9 cellular contexts compared by ENCODE assay signal in the genomic region with DNA sequence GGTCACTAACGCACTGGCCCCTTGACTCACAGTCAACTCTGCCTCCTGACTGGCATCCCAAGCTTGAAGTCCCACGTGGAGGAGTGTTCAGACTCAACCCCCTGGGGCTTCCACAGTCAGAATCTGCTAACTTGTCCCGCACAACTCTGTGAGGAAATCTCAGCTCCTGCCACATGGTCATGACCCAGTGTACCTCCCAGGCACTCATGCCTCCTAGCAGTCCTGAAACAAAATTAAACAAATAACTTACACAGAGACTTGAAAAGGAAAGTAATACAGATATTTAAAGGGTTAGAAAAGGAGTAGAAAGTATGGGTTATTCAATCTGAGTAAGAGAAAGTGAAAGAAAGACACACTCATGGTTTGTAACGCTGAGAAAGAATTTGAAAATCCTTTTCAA.
DNase-seq lines count a peak whose midpoint lies in the region; ATAC-seq, FAIRE-seq and TF ChIP-seq lines count a peak whose summit lies in the region.
"Had no signal": no experiment of that assay in that cellular context is flagged by ENCODE, and none has a peak within 500 bp of the region (broad histone marks: within the 10 kb centered on the region; RNA-seq: fewer than 3 reads in every experiment).

No MANE protein-coding gene starts in this region.

- TF ChIP-seq CTCF in WI38 (IDR thresholded peaks at IDR 0.05; ENCODE audit: low read depth, low read length) = no peak
- TF ChIP-seq CTCF in foreskin keratinocyte (conservative IDR thresholded peaks at IDR 0.05) = no peak

- H3K4me1 ChIP-seq in foreskin keratinocyte = no peaks in the 10 kb centered on the region

- peak overlapping the region; percentile 27 for H3K4me3 ChIP-seq in WI38 (ENCODE audit: low read depth, low read length)

- no peak overlapping the region for H3K27ac ChIP-seq in foreskin keratinocyte
- H3K27ac ChIP-seq: HL-60 had no signal

- intact Hi-C loops in cardiac septum (cut with DNase I) = loop anchor here (10.0 kb wide), 1 partner anchor 524 kb away; no protein-coding TSS in a partner anchor

- ATAC-seq in GM21390 (IDR thresholded peaks at IDR 0.05; ENCODE audit: unreplicated experiment) = peak; percentile 77
- ATAC-seq in foreskin keratinocyte = no peak
- ATAC-seq in HG02763 (IDR thresholded peaks at IDR 0.05; ENCODE audit: unreplicated experiment) = no peak

- peak; percentile 62 for FAIRE-seq in GM18507 (lab: Jason Lieb, UNC)

- no peak for DNase-seq in GM18507 (ENCODE audit: extremely low spot score, insufficient read length, low read depth)
- DNase-seq in kidney tubule cell (ENCODE audit: low spot score) = peak; percentile 21
- no peak for DNase-seq in DMS79 treated with DMSO at 0.1 percent for 48 hours (lab: John Stamatoyannopoulos, UW)
- no peak for DNase-seq in foreskin keratinocyte
- no peak for DNase-seq in cardiac septum (ENCODE audit: low spot score)

- no peaks in the 10 kb centered on the region for H3K27me3 ChIP-seq in foreskin keratinocyte
